8 cellular contexts compared by ENCODE assay signal in genomic region chr15:93028632-93029612, GRCh38.
A peak's percentile ranks its signal among the peaks of the same experiment; 100 is the strongest.
DNase-seq lines count a peak whose midpoint lies in the region; ATAC-seq and TF ChIP-seq lines count a peak whose summit lies in the region.

No MANE protein-coding gene starts in this region.

- no peaks in the 10 kb centered on the region for H3K27me3 ChIP-seq in esophagus squamous epithelium

- H3K4me1 Mint-ChIP-seq in naive thymus-derived CD8-positive, alpha-beta T cell = peaks cover 29 to 52% (median 41%) of the 10 kb centered on the region in 4 donors

- WGBS in esophagus squamous epithelium, 2 donors = 11 to 22% methylated on average over 7 to 23 of the region's 30 CpGs

- peak overlapping the region; percentile 90 to 95 (median 92) for H3K27ac ChIP-seq in esophagus squamous epithelium

- no peaks in the 10 kb centered on the region for H3K9me3 Mint-ChIP-seq in naive thymus-derived CD8-positive, alpha-beta T cell

- intact Hi-C loops in esophagus squamous epithelium (cut with DNase I) = no loop called here

- no peaks in the 10 kb centered on the region for H3K27me3 Mint-ChIP-seq in naive thymus-derived CD8-positive, alpha-beta T cell

- DNase-seq in NCI-H2227 (lab: John Stamatoyannopoulos, UW; ENCODE audit: unreplicated experiment) (peak; percentile 4), NCI-H2227 treated with DMSO at 0.1 percent for 48 hours (lab: John Stamatoyannopoulos, UW) (no peak), esophagus squamous epithelium (lab: John Stamatoyannopoulos, UW) (no peak), RPMI8226 (no peak)
- no peak for DNase-seq in naive thymus-derived CD8-positive, alpha-beta T cell
- DNase-seq in activated CD4-positive, CD25-positive, alpha-beta regulatory T cell treated with anti-CD3 and anti-CD28 coated beads, Interleukin-2, amount 50 U/mL, for 72 hours = no peak

- H3K36me3 Mint-ChIP-seq in naive thymus-derived CD8-positive, alpha-beta T cell = peaks cover 0 to 33% (median 11%) of the 10 kb centered on the region in 3 donors

- H3K9me3 ChIP-seq in esophagus squamous epithelium = no peaks in the 10 kb centered on the region

- H3K4me1 ChIP-seq in esophagus squamous epithelium = peaks cover 41 to 68% (median 49%) of the 10 kb centered on the region in 3 donors

- H3K4me3 Mint-ChIP-seq in naive thymus-derived CD8-positive, alpha-beta T cell = peak overlapping the region in 5 of 10 donors; percentile 24 to 58 (median 40)

- TF ChIP-seq CTCF in esophagus squamous epithelium (IDR thresholded peaks at IDR 0.05) = peak in 1 of 6 experiments; percentile 7

- H3K4me3 ChIP-seq in esophagus squamous epithelium = peak overlapping the region in 1 of 4 donors; percentile 15

- TF ChIP-seq POLR2A in esophagus squamous epithelium (IDR thresholded peaks at IDR 0.05) = no peak

- H3K36me3 ChIP-seq in esophagus squamous epithelium = peaks cover 10 to 29% (median 23%) of the 10 kb centered on the region in 3 donors

- peak overlapping the region; percentile 36 to 91 (median 77) for H3K27ac Mint-ChIP-seq in naive thymus-derived CD8-positive, alpha-beta T cell

- POLR2A ChIA-PET in naive thymus-derived CD8-positive, alpha-beta T cell (lab: Charles Lee) = no interaction called here

- ATAC-seq in SK-N-SH treated with all-trans-retinoic acid at 6 μM for 48 hours (peak; percentile 2; the same call in 2 of the 3 replicates), GM21717 (IDR thresholded peaks at IDR 0.05; ENCODE audit: unreplicated experiment) (no peak)
- no peak for ATAC-seq in naive thymus-derived CD8-positive, alpha-beta T cell

TF ChIP-seq in SK-N-SH treated with all-trans-retinoic acid at 6 μM for 48 hours, 23 proteins besides CTCF, POLR2A, EP300 and RAD21:
- TF ChIP-seq ZFP3 (CRISPR knock-in tag; IDR thresholded peaks at IDR 0.05) (no peak), TSHZ2 (CRISPR knock-in tag; IDR thresholded peaks at IDR 0.05) (no peak), PATZ1 (CRISPR knock-in tag; IDR thresholded peaks at IDR 0.05; ENCODE audit: borderline replicate concordance) (no peak), ZFP30 (CRISPR knock-in tag; IDR thresholded peaks at IDR 0.05) (no peak), TOX (CRISPR knock-in tag; IDR thresholded peaks at IDR 0.05; ENCODE audit: borderline replicate concordance) (no peak), RARB (CRISPR knock-in tag; IDR thresholded peaks at IDR 0.05) (no peak), BACH2 (CRISPR knock-in tag; IDR thresholded peaks at IDR 0.05; ENCODE audit: borderline replicate concordance) (no peak), CREB5 (CRISPR knock-in tag; IDR thresholded peaks at IDR 0.05; ENCODE audit: low read depth) (no peak), ISL1 (CRISPR knock-in tag; IDR thresholded peaks at IDR 0.05) (no peak), OSR1 (CRISPR knock-in tag; IDR thresholded peaks at IDR 0.05) (no peak), PPARA (CRISPR knock-in tag; IDR thresholded peaks at IDR 0.05; ENCODE audit: borderline replicate concordance) (no peak), ZNF565 (CRISPR knock-in tag; conservative IDR thresholded peaks at IDR 0.05; ENCODE audit: low read depth) (no peak), ZC3H10 (CRISPR knock-in tag; IDR thresholded peaks at IDR 0.05) (no peak)
TF ChIP-seq in SK-N-SH treated with all-trans-retinoic acid at 6 μM for 48 hours: peak in this region for 0.
